ENCODE assay signal across 24 cellular contexts in genomic region chr18:11091746-11092145, GRCh38. TPM values are rescaled to one million over a fixed set of nuclear protein-coding genes. Genes with fewer than 3 reads are reported as not detected.
A peak's percentile ranks its signal among the peaks of the same experiment; 100 is the strongest.
DNase-seq lines count a peak whose midpoint lies in the region; ATAC-seq, FAIRE-seq and TF ChIP-seq lines count a peak whose summit lies in the region.
"Had no signal": no experiment of that assay in that cellular context is flagged by ENCODE, and none has a peak within 500 bp of the region (broad histone marks: within the 10 kb centered on the region; RNA-seq: fewer than 3 reads in every experiment).

No MANE protein-coding gene starts in this region.

- H2AK5ac ChIP-seq in mesenchymal stem cell (ENCODE audit: low read length, severe bottlenecking), result no peak overlapping the region

- H3K23ac ChIP-seq in mesenchymal stem cell (ENCODE audit: low read length in 2 of 2), result peak overlapping the region in 1 of 2 experiments; percentile 83

- no peak overlapping the region for H3K4ac ChIP-seq in mesenchymal stem cell (ENCODE audit: low read depth in 1 of 2, low read length in 2 of 2)

- H3K4me3 ChIP-seq in astrocyte (ENCODE audit: insufficient read depth, low read depth, low read length) (no peak overlapping the region), mesenchymal stem cell (ENCODE audit: insufficient read depth in 1 of 2, low read depth in 1 of 2, low read length in 2 of 2) (no peak overlapping the region), ascending aorta (no peak overlapping the region), foreskin fibroblast (ENCODE audit: low read depth in 1 of 2, low read length in 2 of 2) (no peak overlapping the region)
- H3K4me3 ChIP-seq: Peyer's patch, SJCRH30 had no signal

- H3K79me1 ChIP-seq in mesenchymal stem cell (replicated peaks; ENCODE audit: low read length, poor library complexity, severe bottlenecking), result no peaks in the 10 kb centered on the region

- H3K18ac ChIP-seq in mesenchymal stem cell (ENCODE audit: low read depth in 1 of 2, low read length in 2 of 2), result peak overlapping the region; percentile 17 to 90

- H3K9me3 ChIP-seq in astrocyte (ENCODE audit: insufficient read depth, low read depth, low read length) (no peaks in the 10 kb centered on the region), mesenchymal stem cell (ENCODE audit: control insufficient read depth, low read length) (no peaks in the 10 kb centered on the region), ascending aorta (no peaks in the 10 kb centered on the region)
- H3K9me3 ChIP-seq: Peyer's patch, SJCRH30 had no signal

- no peak overlapping the region for H4K91ac ChIP-seq in mesenchymal stem cell (ENCODE audit: low read length)

- H3K27ac ChIP-seq in astrocyte (ENCODE audit: low read depth, low read length) (no peak overlapping the region), mesenchymal stem cell (ENCODE audit: low read length, poor library complexity, severe bottlenecking) (no peak overlapping the region), ascending aorta (no peak overlapping the region)
- H3K27ac ChIP-seq: HL-60, Peyer's patch, SJCRH30 had no signal

- no peak overlapping the region for H3K9ac ChIP-seq in astrocyte (ENCODE audit: low read length)
- H3K9ac ChIP-seq in mesenchymal stem cell (ENCODE audit: low read length), result no peak overlapping the region

- peaks cover 4% of the 10 kb centered on the region for H3K36me3 Mint-ChIP-seq in astrocyte (ENCODE audit: low read depth, unreplicated experiment)
- H3K36me3 Mint-ChIP-seq: CD8-positive, alpha-beta T cell had no signal

- H3K36me3 ChIP-seq in astrocyte (ENCODE audit: insufficient read depth, low read length) (no peaks in the 10 kb centered on the region), mesenchymal stem cell (ENCODE audit: control insufficient read depth in 1 of 2, insufficient read depth in 2 of 2, low read depth in 1 of 2, low read length in 2 of 2) (no peaks in the 10 kb centered on the region), ascending aorta (no peaks in the 10 kb centered on the region)
- H3K36me3 ChIP-seq: Peyer's patch, SJCRH30 had no signal

- 62% methylated on average over 5 of the region's 6 CpGs for WGBS in mesenchymal stem cell

- H3K14ac ChIP-seq in mesenchymal stem cell (ENCODE audit: low read length in 2 of 2), result peak overlapping the region in 1 of 2 experiments; percentile 73

- H2BK15ac ChIP-seq in mesenchymal stem cell (ENCODE audit: low read depth, poor library complexity, severe bottlenecking), result no peak overlapping the region

- H2BK5ac ChIP-seq in mesenchymal stem cell (ENCODE audit: low read depth, low read length, poor library complexity, severe bottlenecking), result no peak overlapping the region

- intact Hi-C loops in ascending aorta (cut with DNase I), result no loop called here

- DNase-seq in LHCN-M2 (ENCODE audit: low read depth) (peak; percentile 43), astrocyte (ENCODE audit: low read depth) (no peak), mesenchymal stem cell (no peak), DMS153 (lab: John Stamatoyannopoulos, UW) (no peak), ascending aorta (ENCODE audit: low spot score in 2 of 2) (no peak), foreskin fibroblast (no peak)
- DNase-seq: ACHN; C1 segment of cervical spinal cord; Calu3; CD8-positive, alpha-beta T cell; DMS53; H9; HFFc6; KG1; NCI-H1417; NCI-H1694 treated with DMSO at 0.1 percent for 48 hours; NCI-H2081 treated with DMSO at 0.1 percent for 48 hours; NCI-H2171 treated with DMSO at 0.1 percent for 48 hours; NCI-H524 treated with DMSO at 0.1 percent for 48 hours; NCI-H82; Peyer's patch; SJCRH30 had no signal

- no peak overlapping the region for H3K4me3 Mint-ChIP-seq in astrocyte (ENCODE audit: unreplicated experiment)
- H3K4me3 Mint-ChIP-seq: CD8-positive, alpha-beta T cell; H9; HFFc6 had no signal

- H3K27me3 Mint-ChIP-seq in astrocyte (ENCODE audit: low read depth, unreplicated experiment), result no peaks in the 10 kb centered on the region

- H3K4me2 ChIP-seq in astrocyte (ENCODE audit: low read length) (no peak overlapping the region), mesenchymal stem cell (ENCODE audit: low read length, poor library complexity, severe bottlenecking) (no peak overlapping the region)

- FAIRE-seq in astrocyte (lab: Jason Lieb, UNC), result no peak

- H3K4me1 ChIP-seq in astrocyte (ENCODE audit: insufficient read depth, low read length) (no peaks in the 10 kb centered on the region), mesenchymal stem cell (ENCODE audit: control insufficient read depth, insufficient read depth, low read depth, low read length) (peaks cover 4% of the 10 kb centered on the region), ascending aorta (peaks cover 0 to 14% of the 10 kb centered on the region in 2 donors)
- H3K4me1 ChIP-seq: Peyer's patch, SJCRH30 had no signal

- no peaks in the 10 kb centered on the region for H3K79me2 ChIP-seq in astrocyte (ENCODE audit: insufficient read depth, low read length)

- no peak for TF ChIP-seq CTCF in astrocyte (IDR thresholded peaks at IDR 0.05; ENCODE audit: insufficient read depth, low read depth, low read length)
- TF ChIP-seq CTCF in ascending aorta (IDR thresholded peaks at IDR 0.05), result no peak
- TF ChIP-seq CTCF in foreskin fibroblast (IDR thresholded peaks at IDR 0.05; ENCODE audit: low read depth, low read length), result no peak

- H3K27me3 ChIP-seq in astrocyte (ENCODE audit: insufficient read depth, low read length), result no peaks in the 10 kb centered on the region
- peaks cover 0 to 20% of the 10 kb centered on the region in 2 experiments for H3K27me3 ChIP-seq in mesenchymal stem cell (ENCODE audit: control insufficient read depth in 1 of 2, insufficient read depth in 1 of 2, low read length in 2 of 2)
- no peaks in the 10 kb centered on the region for H3K27me3 ChIP-seq in ascending aorta
- H3K27me3 ChIP-seq: Peyer's patch, SJCRH30 had no signal

- H3K9me3 Mint-ChIP-seq in astrocyte (ENCODE audit: unreplicated experiment), result peaks cover 4% of the 10 kb centered on the region
- H3K9me3 Mint-ChIP-seq: CD8-positive, alpha-beta T cell; H9; HFFc6 had no signal

- H4K20me1 ChIP-seq in astrocyte (ENCODE audit: insufficient read depth, low read length), result no peaks in the 10 kb centered on the region

- H3K27ac Mint-ChIP-seq in astrocyte (ENCODE audit: unreplicated experiment), result peak overlapping the region; percentile 3
- H3K27ac Mint-ChIP-seq: CD8-positive, alpha-beta T cell; H9; HFFc6 had no signal

- ATAC-seq in GM21825 (IDR thresholded peaks at IDR 0.05; ENCODE audit: unreplicated experiment), result no peak
- ATAC-seq: CD8-positive, alpha-beta T cell had no signal

- peak overlapping the region; percentile 82 for H4K8ac ChIP-seq in mesenchymal stem cell (ENCODE audit: low read length)

- H2AFZ ChIP-seq in astrocyte (ENCODE audit: low read depth, low read length) (no peak overlapping the region), mesenchymal stem cell (ENCODE audit: low read depth, low read length) (no peak overlapping the region)

- H3K4me1 Mint-ChIP-seq in astrocyte (ENCODE audit: low read depth, unreplicated experiment), result peaks cover 5% of the 10 kb centered on the region

- H2BK120ac ChIP-seq in mesenchymal stem cell (ENCODE audit: low read depth, low read length), result no peak overlapping the region

- H2BK12ac ChIP-seq in mesenchymal stem cell (ENCODE audit: low read length in 2 of 2), result peak overlapping the region in 1 of 2 experiments; percentile 77

RNA-seq across cellular contexts. Expression of gene PIEZO2, which starts 57.6 kb away (rescaled TPM):
- total RNA-seq in LHCN-M2 (2014; rRNA removed) (3.3 and 10.4 TPM in 2 replicates), astrocyte (5.3 and 11.8 TPM in 2 replicates), ascending aorta (3.1 TPM)
- 2.7 TPM for polyA plus RNA-seq in LHCN-M2 (2012)
- polyA plus RNA-seq in mesenchymal stem cell (2013, experiment 1 of 2), result 87.2 TPM
- polyA plus RNA-seq in mesenchymal stem cell (2013, experiment 2 of 2), result 82.9 TPM
- total RNA-seq: CD8-positive, alpha-beta T cell; HFFc6 had no signal
